ENCODE assay signal across 23 cellular contexts in genomic region chr21:41447356-41447755, GRCh38.
"Had no signal": no experiment of that assay in that cellular context is flagged by ENCODE, and none has a peak within 500 bp of the region (broad histone marks: within the 10 kb centered on the region; RNA-seq: fewer than 3 reads in every experiment).

No MANE protein-coding gene starts in this region.

- DNase-seq: activated B cell treated with CpG ODN at 0.5 μM for 24 hours; activated CD4-positive, alpha-beta T cell treated with anti-CD3 and anti-CD28 coated beads, Interleukin-2, amount 50 U/mL, for 4 hours; activated CD8-positive, alpha-beta memory T cell treated with anti-CD3 and anti-CD28 coated beads, Interleukin-2, amount 50 U/mL, for 4 hours; activated T-cell treated with anti-CD3 and anti-CD28 coated beads, Interleukin-2, amount 50 U/mL, for 1 hour; amygdala; caudate nucleus; cortex of kidney; effector memory CD8-positive, alpha-beta T cell; erythroblast; gastrocnemius medialis; glutamatergic neuron; left lung; mucosa of descending colon; posterior cingulate gyrus; right lobe of liver; small intestine; stimulated activated CD4-positive, alpha-beta T cell treated with anti-CD3 and anti-CD28 coated beads, Interleukin-1b, Interleukin-23, amount 100 ng/mL, for 48 hours; stimulated activated naive B cell treated with anti-CD40 and anti-IgM and Interleukin-4, amounts not matched to agents 10 μg/mL and 1 μg/mL and 100 μg/mL, for 72 hours; thyroid gland; upper lobe of left lung had no signal

- H3K9me3 Mint-ChIP-seq: activated B cell treated with CpG ODN at 0.5 μM for 24 hours; effector memory CD8-positive, alpha-beta T cell; natural killer cell treated with Interleukin-12 subunit alpha and Interleukin-12 subunit beta and Interleukin-15 and Interleukin-18, amount 100 ng/mL, for 72 hours; stimulated activated naive B cell treated with anti-CD40 and anti-IgM and Interleukin-4, amounts not matched to agents 10 μg/mL and 1 μg/mL and 100 μg/mL, for 72 hours; T-helper 2 cell treated with Interferon-gamma antibody and Interleukin-4, amounts not matched to agents 5 μg/mL and 100 μg/mL, for 36 hours had no signal

- FAIRE-seq: islet of Langerhans, small intestine had no signal

- H3K4me1 Mint-ChIP-seq: stimulated activated naive B cell treated with anti-CD40 and anti-IgM and Interleukin-4, amounts not matched to agents 10 μg/mL and 1 μg/mL and 100 μg/mL, for 72 hours had no signal

- ATAC-seq: effector memory CD8-positive, alpha-beta T cell; gastrocnemius medialis; left lung; mucosa of descending colon; natural killer cell treated with Interleukin-12 subunit alpha and Interleukin-12 subunit beta and Interleukin-15 and Interleukin-18, amount 100 ng/mL, for 72 hours; right lobe of liver; stimulated activated naive B cell treated with anti-CD40 and anti-IgM and Interleukin-4, amounts not matched to agents 10 μg/mL and 1 μg/mL and 100 μg/mL, for 72 hours had no signal

- H3K27ac Mint-ChIP-seq: activated B cell treated with CpG ODN at 0.5 μM for 24 hours; natural killer cell treated with Interleukin-12 subunit alpha and Interleukin-12 subunit beta and Interleukin-15 and Interleukin-18, amount 100 ng/mL, for 72 hours; T-helper 2 cell treated with Interferon-gamma antibody and Interleukin-4, amounts not matched to agents 5 μg/mL and 100 μg/mL, for 36 hours had no signal

- H3K4me3 Mint-ChIP-seq: activated B cell treated with CpG ODN at 0.5 μM for 24 hours; effector memory CD8-positive, alpha-beta T cell; natural killer cell treated with Interleukin-12 subunit alpha and Interleukin-12 subunit beta and Interleukin-15 and Interleukin-18, amount 100 ng/mL, for 72 hours; stimulated activated naive B cell treated with anti-CD40 and anti-IgM and Interleukin-4, amounts not matched to agents 10 μg/mL and 1 μg/mL and 100 μg/mL, for 72 hours; T-helper 2 cell treated with Interferon-gamma antibody and Interleukin-4, amounts not matched to agents 5 μg/mL and 100 μg/mL, for 36 hours had no signal

- H3K27me3 Mint-ChIP-seq: activated B cell treated with CpG ODN at 0.5 μM for 24 hours; effector memory CD8-positive, alpha-beta T cell; natural killer cell treated with Interleukin-12 subunit alpha and Interleukin-12 subunit beta and Interleukin-15 and Interleukin-18, amount 100 ng/mL, for 72 hours; stimulated activated naive B cell treated with anti-CD40 and anti-IgM and Interleukin-4, amounts not matched to agents 10 μg/mL and 1 μg/mL and 100 μg/mL, for 72 hours had no signal
